Comparison of ENCODE assay signal across 35 cellular contexts in the genomic region with DNA sequence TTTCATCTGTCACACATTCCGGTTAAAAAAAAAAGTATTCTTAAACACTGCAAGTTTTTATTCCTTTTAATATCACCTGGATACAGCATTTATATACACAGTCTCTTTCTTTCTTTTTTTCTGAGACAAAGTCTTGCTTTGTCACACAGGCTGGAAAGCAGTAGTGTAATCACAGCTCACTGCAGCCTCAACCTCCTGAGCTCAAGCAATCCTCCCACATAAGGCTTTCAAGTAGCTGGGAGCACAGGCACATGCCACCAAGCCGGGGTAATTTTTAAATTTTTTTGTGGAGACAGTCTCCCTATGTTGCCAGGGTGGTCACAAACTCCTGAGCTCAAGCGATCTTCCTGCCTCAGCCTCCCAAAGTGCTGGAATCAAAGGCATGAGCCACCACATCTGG. TPM values are rescaled to one million over a fixed set of nuclear protein-coding genes. Genes with fewer than 3 reads are reported as not detected.
"Had no signal": no experiment of that assay in that cellular context is flagged by ENCODE, and none has a peak within 500 bp of the region (broad histone marks: within the 10 kb centered on the region; RNA-seq: fewer than 3 reads in every experiment).

No MANE protein-coding gene starts in this region.

- DNase-seq: activated effector memory CD4-positive, alpha-beta T cell treated with anti-CD3 and anti-CD28 coated beads, Interleukin-2, amount 50 U/mL, for 16 hours; activated effector memory CD4-positive, alpha-beta T cell treated with Interleukin-2 at 50 U/mL for 16 hours; activated gamma-delta T cell; activated gamma-delta T cell treated with Interleukin-2 at 50 U/mL for 16 hours; activated naive CD4-positive, alpha-beta T cell; activated naive CD4-positive, alpha-beta T cell treated with anti-CD3 and anti-CD28 coated beads for 36 hours; activated naive CD4-positive, alpha-beta T cell treated with anti-CD3 and anti-CD28 coated beads, Interleukin-2, amount 10 ng/mL, durations not matched to agents 7 days and 5 days; activated naive CD4-positive, alpha-beta T cell treated with anti-CD3 and anti-CD28 coated beads, Interleukin-2, amount 50 U/mL, for 16 hours; activated naive CD4-positive, alpha-beta T cell treated with Interleukin-2 at 50 U/mL for 16 hours; activated naive CD8-positive, alpha-beta T cell treated with anti-CD3 and anti-CD28 coated beads for 36 hours; activated naive CD8-positive, alpha-beta T cell treated with anti-CD3 and anti-CD28 coated beads, Interleukin-2, amount 10 ng/mL, durations not matched to agents 7 days and 5 days; activated naive CD8-positive, alpha-beta T cell treated with anti-CD3 and anti-CD28 coated beads, Interleukin-2, amount 50 U/mL, for 24 hours; activated T-cell treated with anti-CD3 and anti-CD28 coated beads, Interleukin-2, amount 50 U/mL, for 24 hours; activated T-cell treated with anti-CD3 and anti-CD28 coated beads, Interleukin-2, amount 50 U/mL, for 4 hours; activated T-cell treated with anti-CD3 and anti-CD28 coated beads, Interleukin-2, amount 50 U/mL, for 48 hours; activated T-cell treated with anti-CD3 and anti-CD28 coated beads, Interleukin-2, amount 50 U/mL, for 72 hours; adrenal gland; amniotic stem cell; amygdala; anterior cingulate cortex; aorta; body of pancreas; brain microvascular endothelial cell; central memory CD4-positive, alpha-beta T cell; cerebellar nuclear complex had no signal

- H3K4me1 Mint-ChIP-seq: activated naive CD4-positive, alpha-beta T cell treated with anti-CD3 and anti-CD28 coated beads, Interleukin-2, amount 10 ng/mL, durations not matched to agents 7 days and 5 days; activated naive CD4-positive, alpha-beta T cell treated with anti-CD3 and anti-CD28 coated beads, Interleukin-2, amount 50 U/mL, for 24 hours; activated naive CD8-positive, alpha-beta T cell treated with anti-CD3 and anti-CD28 coated beads for 36 hours; activated naive CD8-positive, alpha-beta T cell treated with anti-CD3 and anti-CD28 coated beads, Interleukin-2, amount 10 ng/mL, durations not matched to agents 7 days and 5 days; activated naive CD8-positive, alpha-beta T cell treated with anti-CD3 and anti-CD28 coated beads, Interleukin-2, amount 50 U/mL, for 24 hours; activated T-helper 17 cell treated with anti-CD3 and anti-CD28 coated beads, Interleukin-2, amount 50 U/mL, for 72 hours; brain; central memory CD8-positive, alpha-beta T cell had no signal

- H3K27ac Mint-ChIP-seq: activated naive CD4-positive, alpha-beta T cell treated with anti-CD3 and anti-CD28 coated beads for 36 hours; activated naive CD4-positive, alpha-beta T cell treated with anti-CD3 and anti-CD28 coated beads, Interleukin-2, amount 10 ng/mL, durations not matched to agents 7 days and 5 days; activated naive CD4-positive, alpha-beta T cell treated with anti-CD3 and anti-CD28 coated beads, Interleukin-2, amount 50 U/mL, for 24 hours; activated naive CD4-positive, alpha-beta T cell treated with anti-CD3 and anti-CD28 coated beads, Interleukin-2, amount 50 U/mL, for 72 hours; activated naive CD8-positive, alpha-beta T cell; activated naive CD8-positive, alpha-beta T cell treated with anti-CD3 and anti-CD28 coated beads for 36 hours; activated naive CD8-positive, alpha-beta T cell treated with anti-CD3 and anti-CD28 coated beads, Interleukin-2, amount 10 ng/mL, durations not matched to agents 7 days and 5 days; activated naive CD8-positive, alpha-beta T cell treated with anti-CD3 and anti-CD28 coated beads, Interleukin-2, amount 50 U/mL, for 24 hours; activated T-cell treated with anti-CD3 and anti-CD28 coated beads, Interleukin-2, amount 50 U/mL, for 24 hours; activated T-cell treated with anti-CD3 and anti-CD28 coated beads, Interleukin-2, amount 50 U/mL, for 72 hours; activated T-helper 1 cell treated with anti-CD3 and anti-CD28 coated beads, Interleukin-12 subunit alpha, Interleukin-12 subunit beta, Interleukin-2, Interleukin-4 antibody, amounts not matched to agents 30 ng/mL and 10 ng/mL and 1 ng/mL, durations not matched to agents 14 hours and 24 hours and 36 hours; activated T-helper 17 cell treated with anti-CD3 and anti-CD28 coated beads, Interleukin-2, amount 50 U/mL, for 72 hours; activated T-helper 2 cell treated with anti-CD3 and anti-CD28 coated beads, Interferon-gamma antibody, Interleukin-2, Interleukin-4, amounts not matched to agents 10 μg/mL and 5 μg/mL and 100 μg/mL, durations not matched to agents 14 hours and 24 hours and 36 hours; brain had no signal

- ATAC-seq: activated naive CD4-positive, alpha-beta T cell treated with anti-CD3 and anti-CD28 coated beads, Interleukin-2, amount 50 U/mL, for 72 hours; activated naive CD8-positive, alpha-beta T cell treated with anti-CD3 and anti-CD28 coated beads, Interleukin-2, amount 50 U/mL, for 24 hours; activated T-cell treated with anti-CD3 and anti-CD28 coated beads, Interleukin-2, amount 50 U/mL, for 4 hours; activated T-cell treated with anti-CD3 and anti-CD28 coated beads, Interleukin-2, amount 50 U/mL, for 72 hours; activated T-helper 17 cell treated with anti-CD3 and anti-CD28 coated beads, Interleukin-2, amount 50 U/mL, for 72 hours; body of pancreas had no signal

- H3K4me3 Mint-ChIP-seq: activated naive CD4-positive, alpha-beta T cell treated with anti-CD3 and anti-CD28 coated beads for 36 hours; activated naive CD4-positive, alpha-beta T cell treated with anti-CD3 and anti-CD28 coated beads, Interleukin-2, amount 10 ng/mL, durations not matched to agents 7 days and 5 days; activated naive CD4-positive, alpha-beta T cell treated with anti-CD3 and anti-CD28 coated beads, Interleukin-2, amount 50 U/mL, for 24 hours; activated naive CD8-positive, alpha-beta T cell; activated naive CD8-positive, alpha-beta T cell treated with anti-CD3 and anti-CD28 coated beads for 36 hours; activated naive CD8-positive, alpha-beta T cell treated with anti-CD3 and anti-CD28 coated beads, Interleukin-2, amount 10 ng/mL, durations not matched to agents 7 days and 5 days; activated naive CD8-positive, alpha-beta T cell treated with anti-CD3 and anti-CD28 coated beads, Interleukin-2, amount 50 U/mL, for 24 hours; activated T-cell treated with anti-CD3 and anti-CD28 coated beads, Interleukin-2, amount 50 U/mL, for 24 hours; activated T-cell treated with anti-CD3 and anti-CD28 coated beads, Interleukin-2, amount 50 U/mL, for 4 hours; activated T-cell treated with anti-CD3 and anti-CD28 coated beads, Interleukin-2, amount 50 U/mL, for 72 hours; activated T-helper 1 cell treated with anti-CD3 and anti-CD28 coated beads, Interleukin-12 subunit alpha, Interleukin-12 subunit beta, Interleukin-2, Interleukin-4 antibody, amounts not matched to agents 30 ng/mL and 10 ng/mL and 1 ng/mL, durations not matched to agents 14 hours and 24 hours and 36 hours; activated T-helper 17 cell treated with anti-CD3 and anti-CD28 coated beads, Interleukin-2, amount 50 U/mL, for 72 hours; brain; central memory CD8-positive, alpha-beta T cell had no signal

- H3K27me3 Mint-ChIP-seq: activated naive CD4-positive, alpha-beta T cell treated with anti-CD3 and anti-CD28 coated beads, Interleukin-2, amount 10 ng/mL, durations not matched to agents 7 days and 5 days; activated naive CD4-positive, alpha-beta T cell treated with anti-CD3 and anti-CD28 coated beads, Interleukin-2, amount 50 U/mL, for 24 hours; activated naive CD8-positive, alpha-beta T cell; activated naive CD8-positive, alpha-beta T cell treated with anti-CD3 and anti-CD28 coated beads for 36 hours; activated naive CD8-positive, alpha-beta T cell treated with anti-CD3 and anti-CD28 coated beads, Interleukin-2, amount 10 ng/mL, durations not matched to agents 7 days and 5 days; activated naive CD8-positive, alpha-beta T cell treated with anti-CD3 and anti-CD28 coated beads, Interleukin-2, amount 50 U/mL, for 24 hours; activated T-cell treated with anti-CD3 and anti-CD28 coated beads, Interleukin-2, amount 50 U/mL, for 24 hours; activated T-helper 17 cell treated with anti-CD3 and anti-CD28 coated beads, Interleukin-2, amount 50 U/mL, for 72 hours; brain; central memory CD8-positive, alpha-beta T cell had no signal

- H3K9me3 ChIP-seq: adrenal gland, ascending aorta, body of pancreas, breast epithelium had no signal

RNA-seq across cellular contexts. Expression of a gene that starts 13.9 kb away (rescaled TPM):
- total RNA-seq: ascending aorta had no signal

RNA-seq across cellular contexts. Expression of a gene that starts 53.6 kb away (rescaled TPM):
- total RNA-seq: activated naive CD4-positive, alpha-beta T cell treated with anti-CD3 and anti-CD28 coated beads for 36 hours; activated naive CD4-positive, alpha-beta T cell treated with anti-CD3 and anti-CD28 coated beads, Interleukin-2, amount 50 U/mL, for 72 hours; activated naive CD8-positive, alpha-beta T cell treated with anti-CD3 and anti-CD28 coated beads for 36 hours; activated naive CD8-positive, alpha-beta T cell treated with anti-CD3 and anti-CD28 coated beads, Interleukin-2, amount 10 ng/mL, durations not matched to agents 7 days and 5 days; activated T-cell treated with anti-CD3 and anti-CD28 coated beads, Interleukin-2, amount 50 U/mL, for 4 hours; activated T-cell treated with anti-CD3 and anti-CD28 coated beads, Interleukin-2, amount 50 U/mL, for 72 hours; activated T-helper 1 cell treated with anti-CD3 and anti-CD28 coated beads, Interleukin-12 subunit alpha, Interleukin-12 subunit beta, Interleukin-2, Interleukin-4 antibody, amounts not matched to agents 30 ng/mL and 10 ng/mL and 1 ng/mL, durations not matched to agents 14 hours and 24 hours and 36 hours; activated T-helper 17 cell treated with anti-CD3 and anti-CD28 coated beads, Interleukin-2, amount 50 U/mL, for 72 hours; activated T-helper 2 cell treated with anti-CD3 and anti-CD28 coated beads, Interferon-gamma antibody, Interleukin-2, Interleukin-4, amounts not matched to agents 10 μg/mL and 5 μg/mL and 100 μg/mL, durations not matched to agents 14 hours and 24 hours and 36 hours; ascending aorta had no signal
